ENCODE assay signal across 1 cellular context in genomic region chr16:85252014-85252413, GRCh38.
TF ChIP-seq lines count a peak whose summit lies in the region.

No MANE protein-coding gene starts in this region.

TF ChIP-seq in K562, 482 proteins besides CTCF, POLR2A, EP300 and RAD21 (continued from another document):
- TF ChIP-seq, protein P1, sequence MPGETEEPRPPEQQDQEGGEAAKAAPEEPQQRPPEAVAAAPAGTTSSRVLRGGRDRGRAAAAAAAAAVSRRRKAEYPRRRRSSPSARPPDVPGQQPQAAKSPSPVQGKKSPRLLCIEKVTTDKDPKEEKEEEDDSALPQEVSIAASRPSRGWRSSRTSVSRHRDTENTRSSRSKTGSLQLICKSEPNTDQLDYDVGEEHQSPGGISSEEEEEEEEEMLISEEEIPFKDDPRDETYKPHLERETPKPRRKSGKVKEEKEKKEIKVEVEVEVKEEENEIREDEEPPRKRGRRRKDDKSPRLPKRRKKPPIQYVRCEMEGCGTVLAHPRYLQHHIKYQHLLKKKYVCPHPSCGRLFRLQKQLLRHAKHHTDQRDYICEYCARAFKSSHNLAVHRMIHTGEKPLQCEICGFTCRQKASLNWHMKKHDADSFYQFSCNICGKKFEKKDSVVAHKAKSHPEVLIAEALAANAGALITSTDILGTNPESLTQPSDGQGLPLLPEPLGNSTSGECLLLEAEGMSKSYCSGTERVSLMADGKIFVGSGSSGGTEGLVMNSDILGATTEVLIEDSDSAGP (CRISPR knock-in tag; IDR thresholded peaks at IDR 0.05), result no peak
- TF ChIP-seq EHMT2 (IDR thresholded peaks at IDR 0.05) (no peak), ZNF699 (CRISPR knock-in tag; IDR thresholded peaks at IDR 0.05; ENCODE audit: insufficient replicate concordance) (no peak), ZNF217 (CRISPR knock-in tag; IDR thresholded peaks at IDR 0.05) (no peak), RBM14 (IDR thresholded peaks at IDR 0.05; ENCODE audit: borderline replicate concordance, insufficient read depth, low read depth, low read length) (no peak), ZSCAN32 (CRISPR knock-in tag; IDR thresholded peaks at IDR 0.05) (no peak), POLR3A (IDR thresholded peaks at IDR 0.05; ENCODE audit: borderline replicate concordance, extremely low read depth, insufficient read depth, insufficient read length) (no peak), TCF7 (IDR thresholded peaks at IDR 0.05; ENCODE audit: borderline replicate concordance) (no peak), TBL1XR1 (IDR thresholded peaks at IDR 0.05; ENCODE audit: low read length in 2 of 2) (no peak), KHSRP (IDR thresholded peaks at IDR 0.05) (no peak), JUND (IDR thresholded peaks at IDR 0.05; ENCODE audit: borderline replicate concordance, low read depth, low read length) (no peak), JUND (tag; IDR thresholded peaks at IDR 0.05; ENCODE audit: borderline replicate concordance, low read depth, low read length) (no peak), ETV1 (tag; conservative IDR thresholded peaks at IDR 0.05; ENCODE audit: low read depth) (no peak), NRF1 (conservative IDR thresholded peaks at IDR 0.05 in 1 of 2, IDR thresholded peaks at IDR 0.05 in 1 of 2) (no peak)
- TF ChIP-seq, protein P2, sequence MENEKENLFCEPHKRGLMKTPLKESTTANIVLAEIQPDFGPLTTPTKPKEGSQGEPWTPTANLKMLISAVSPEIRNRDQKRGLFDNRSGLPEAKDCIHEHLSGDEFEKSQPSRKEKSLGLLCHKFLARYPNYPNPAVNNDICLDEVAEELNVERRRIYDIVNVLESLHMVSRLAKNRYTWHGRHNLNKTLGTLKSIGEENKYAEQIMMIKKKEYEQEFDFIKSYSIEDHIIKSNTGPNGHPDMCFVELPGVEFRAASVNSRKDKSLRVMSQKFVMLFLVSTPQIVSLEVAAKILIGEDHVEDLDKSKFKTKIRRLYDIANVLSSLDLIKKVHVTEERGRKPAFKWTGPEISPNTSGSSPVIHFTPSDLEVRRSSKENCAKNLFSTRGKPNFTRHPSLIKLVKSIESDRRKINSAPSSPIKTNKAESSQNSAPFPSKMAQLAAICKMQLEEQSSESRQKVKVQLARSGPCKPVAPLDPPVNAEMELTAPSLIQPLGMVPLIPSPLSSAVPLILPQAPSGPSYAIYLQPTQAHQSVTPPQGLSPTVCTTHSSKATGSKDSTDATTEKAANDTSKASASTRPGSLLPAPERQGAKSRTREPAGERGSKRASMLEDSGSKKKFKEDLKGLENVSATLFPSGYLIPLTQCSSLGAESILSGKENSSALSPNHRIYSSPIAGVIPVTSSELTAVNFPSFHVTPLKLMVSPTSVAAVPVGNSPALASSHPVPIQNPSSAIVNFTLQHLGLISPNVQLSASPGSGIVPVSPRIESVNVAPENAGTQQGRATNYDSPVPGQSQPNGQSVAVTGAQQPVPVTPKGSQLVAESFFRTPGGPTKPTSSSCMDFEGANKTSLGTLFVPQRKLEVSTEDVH (IDR thresholded peaks at IDR 0.05; ENCODE audit: low read depth, partially characterized antibody), result no peak
TF ChIP-seq in K562: peak in this region for 0.
